Comparison of ENCODE assay signal across 18 cellular contexts in the genomic region with DNA sequence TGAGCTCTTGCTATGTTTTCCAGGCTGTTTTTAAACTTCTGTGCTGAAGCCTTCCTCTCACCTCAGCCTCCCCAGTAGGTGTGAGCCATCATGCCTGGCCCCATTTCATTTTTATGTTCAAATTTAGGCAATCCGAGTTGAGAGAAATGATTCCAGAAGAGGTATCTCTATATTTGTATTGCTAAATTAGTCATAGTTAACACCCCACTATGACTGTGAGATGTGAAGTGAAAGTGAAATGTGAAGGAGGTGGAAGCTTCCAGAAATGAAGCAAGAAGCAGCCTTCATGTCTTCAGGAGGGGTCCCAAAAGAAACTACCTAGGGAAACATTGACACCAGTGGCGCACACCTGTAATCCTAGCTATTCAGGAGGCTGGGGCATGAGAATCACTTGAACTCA. TPM values are rescaled to one million over a fixed set of nuclear protein-coding genes. Genes with fewer than 3 reads are reported as not detected.
DNase-seq lines count a peak whose midpoint lies in the region; ATAC-seq and TF ChIP-seq lines count a peak whose summit lies in the region.
"Had no signal": no experiment of that assay in that cellular context is flagged by ENCODE, and none has a peak within 500 bp of the region (broad histone marks: within the 10 kb centered on the region; RNA-seq: fewer than 3 reads in every experiment).

No MANE protein-coding gene starts in this region.

- intact Hi-C loops in thyroid gland (cut with DNase I), result no loop called here

- H3K4me3 ChIP-seq in MG63 (no peak overlapping the region), thyroid gland (replicated peaks in 1 of 3) (no peak overlapping the region)
- H3K4me3 ChIP-seq: hepatocyte had no signal

- H3K9me3 ChIP-seq in MG63 (no peaks in the 10 kb centered on the region), thyroid gland (no peaks in the 10 kb centered on the region)

- H3K36me3 ChIP-seq in MG63, result no peaks in the 10 kb centered on the region
- no peaks in the 10 kb centered on the region for H3K36me3 ChIP-seq in thyroid gland

- DNase-seq in middle frontal gyrus (ENCODE audit: extremely low spot score, low spot score) (no peak), MG63 (no peak), thyroid gland (no peak), glomerular visceral epithelial cell (ENCODE audit: extremely low spot score) (no peak)
- DNase-seq: activated T-cell treated with anti-CD3 and anti-CD28 coated beads, Interleukin-2, amount 50 U/mL, for 4 hours; endodermal cell; mesenchymal stem cell; SHP77 treated with DMSO at 0.1 percent for 48 hours; stimulated activated CD4-positive, alpha-beta T cell treated with anti-CD3 and anti-CD28 coated beads, Interleukin-4, amount 100 ng/mL, for 1 hour had no signal

- 84 to 90% methylated on average over 2 of the region's 2 CpGs for WGBS in thyroid gland, 2 donors

- H3K27ac ChIP-seq in thyroid gland, result no peak overlapping the region
- H3K27ac ChIP-seq: hepatocyte, KMS-11 had no signal

- peak; percentile 66 for ATAC-seq in GM18511 (IDR thresholded peaks at IDR 0.05; ENCODE audit: unreplicated experiment)
- ATAC-seq in GM21367 (IDR thresholded peaks at IDR 0.05; ENCODE audit: unreplicated experiment), result peak; percentile 68
- ATAC-seq in HG02885 (IDR thresholded peaks at IDR 0.05; ENCODE audit: poor library complexity, unreplicated experiment), result peak; percentile 81
- peak; percentile 85 for ATAC-seq in HG03558 (IDR thresholded peaks at IDR 0.05; ENCODE audit: extremely low read depth, unreplicated experiment)
- ATAC-seq: activated T-cell treated with anti-CD3 and anti-CD28 coated beads, Interleukin-2, amount 50 U/mL, for 4 hours; WTC11 had no signal

- no peaks in the 10 kb centered on the region for H3K4me1 ChIP-seq in thyroid gland

- no peaks in the 10 kb centered on the region for H3K27me3 ChIP-seq in MG63
- H3K27me3 ChIP-seq in thyroid gland, result no peaks in the 10 kb centered on the region

- no peak for TF ChIP-seq POLR2A in thyroid gland (IDR thresholded peaks at IDR 0.05)

- no peak for TF ChIP-seq CTCF in thyroid gland (IDR thresholded peaks at IDR 0.05)

RNA-seq across cellular contexts. Expression of gene APELA, which starts 17.7 kb away (rescaled TPM):
- total RNA-seq in MG63 (2014; rRNA removed; shearing (Covaris generic); ENCODE audit: low replicate concordance), result not detected in 2 replicates
- 1 to 10 TPM in 1 of 4 donors, not detected in 3; 2.1 TPM for total RNA-seq in thyroid gland
- total RNA-seq: activated T-cell treated with anti-CD3 and anti-CD28 coated beads, Interleukin-2, amount 50 U/mL, for 4 hours; B cell; NCI-H460 had no signal
